Comparison of ENCODE assay signal across 21 cellular contexts in the genomic region with DNA sequence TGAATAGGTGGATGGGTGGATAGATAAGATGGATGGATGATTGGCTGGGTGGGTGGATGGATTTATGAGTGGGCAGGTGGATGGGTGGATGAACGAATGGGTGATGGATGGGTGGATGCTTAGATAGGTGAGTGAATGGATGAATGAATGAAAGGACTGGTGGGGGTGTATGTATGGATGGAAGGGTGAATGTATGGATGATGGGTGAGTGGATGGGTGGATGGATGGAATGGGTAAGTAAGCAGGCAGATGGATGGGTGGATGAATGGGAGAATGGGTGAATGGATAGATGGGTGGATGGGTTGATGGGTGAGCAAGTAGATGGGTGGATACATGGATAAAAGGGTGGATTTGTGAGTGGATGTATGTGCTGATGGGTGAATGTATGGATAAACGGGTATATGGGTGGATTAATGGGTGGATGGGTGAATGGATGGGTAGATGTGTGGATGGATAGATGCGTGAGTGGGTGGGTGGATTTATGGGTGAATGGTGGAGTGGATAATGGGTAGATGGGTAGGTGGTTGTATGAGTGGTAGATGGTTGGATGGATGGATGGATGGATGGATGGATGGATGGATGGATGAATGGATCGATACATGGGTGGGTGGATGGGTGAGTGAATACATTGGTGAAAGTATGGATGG.
"Had no signal": no experiment of that assay in that cellular context is flagged by ENCODE, and none has a peak within 500 bp of the region (broad histone marks: within the 10 kb centered on the region; RNA-seq: fewer than 3 reads in every experiment).

No MANE protein-coding gene starts in this region.

- ATAC-seq: left cardiac atrium; sciatic nerve; stimulated activated naive B cell treated with anti-CD40 and anti-IgM and Interleukin-4, amounts not matched to agents 10 μg/mL and 1 μg/mL and 100 μg/mL, for 72 hours; stimulated activated naive CD8-positive, alpha-beta T cell treated with anti-CD3 and anti-CD28 coated beads, Interleukin-15, amount 100 ng/mL, for 72 hours had no signal

- FAIRE-seq: endometrium, keratinocyte had no signal

- H3K4me3 ChIP-seq: colonic mucosa, esophagus muscularis mucosa, left ventricle myocardium inferior, lung, spleen, testis, tibial nerve had no signal

- H3K9me3 ChIP-seq: colonic mucosa, testis had no signal

- DNase-seq: colonic mucosa; effector memory CD4-positive, alpha-beta T cell; immature natural killer cell; left cardiac atrium; left ventricle myocardium inferior; mesenchymal stem cell; naive B cell; nephron progenitor cell; spleen; stimulated activated CD4-positive, alpha-beta T cell treated with anti-CD3 and anti-CD28 coated beads, Interleukin-15, amount 100 ng/mL, for 24 hours; stimulated activated CD4-positive, alpha-beta T cell treated with anti-CD3 and anti-CD28 coated beads, Interleukin-1b, Interleukin-23, amount 100 ng/mL, for 48 hours; stimulated activated CD4-positive, alpha-beta T cell treated with anti-CD3 and anti-CD28 coated beads, Interleukin-4, amount 100 ng/mL, for 24 hours; stimulated activated naive B cell treated with anti-CD40 and anti-IgM and Interleukin-4, amounts not matched to agents 10 μg/mL and 1 μg/mL and 100 μg/mL, for 72 hours; stimulated activated naive CD8-positive, alpha-beta T cell treated with anti-CD3 and anti-CD28 coated beads, Interleukin-15, amount 100 ng/mL, for 72 hours; testis had no signal

- H3K27ac ChIP-seq: colonic mucosa, esophagus muscularis mucosa, left ventricle myocardium inferior, spleen, testis, tibial nerve had no signal

- H3K36me3 ChIP-seq: colonic mucosa, esophagus muscularis mucosa, left ventricle myocardium inferior, spleen, tibial nerve had no signal

- H3K4me1 ChIP-seq: colonic mucosa, esophagus muscularis mucosa, left ventricle myocardium inferior, spleen, testis, tibial nerve had no signal

- H3K27me3 ChIP-seq: colonic mucosa, esophagus muscularis mucosa, spleen, testis, tibial nerve had no signal
